In the genomic region with DNA sequence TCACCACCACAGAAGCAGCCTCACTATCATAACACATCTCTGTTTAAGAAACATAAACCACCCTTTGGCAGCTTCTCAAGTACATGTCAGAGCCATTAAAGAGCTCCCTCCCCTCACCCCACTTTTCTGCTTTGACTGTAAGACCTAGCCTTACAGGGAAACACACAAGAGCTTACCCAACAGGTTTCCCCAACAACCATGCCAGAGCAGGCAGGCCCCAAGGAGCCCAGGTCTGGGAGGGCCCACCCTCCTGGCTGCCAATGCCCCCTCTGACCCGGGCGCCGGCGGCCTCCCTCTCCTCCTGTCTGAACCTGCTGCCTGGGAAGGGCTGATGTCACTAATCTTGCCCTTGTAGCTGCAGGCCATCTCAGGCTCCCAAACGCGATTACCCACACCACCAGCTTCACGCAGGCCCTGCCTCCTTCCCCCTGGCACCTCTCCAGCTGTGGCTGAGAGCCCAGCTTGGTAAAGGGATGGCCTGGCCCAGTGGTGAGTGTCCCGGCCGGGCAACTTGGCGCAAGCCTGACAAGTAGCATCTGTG, we compare ENCODE assay signal across 11 cellular contexts.
A peak's percentile ranks its signal among the peaks of the same experiment; 100 is the strongest.
DNase-seq lines count a peak whose midpoint lies in the region; ATAC-seq and TF ChIP-seq lines count a peak whose summit lies in the region.
"Had no signal": no experiment of that assay in that cellular context is flagged by ENCODE, and none has a peak within 500 bp of the region (broad histone marks: within the 10 kb centered on the region; RNA-seq: fewer than 3 reads in every experiment).

No MANE protein-coding gene starts in this region.

- no peak for ATAC-seq in PC-3
- ATAC-seq in HG03108 (IDR thresholded peaks at IDR 0.05; ENCODE audit: unreplicated experiment): no peak
- no peak for ATAC-seq in HG02610 (IDR thresholded peaks at IDR 0.05; ENCODE audit: unreplicated experiment)
- ATAC-seq: activated CD8-positive, alpha-beta T cell treated with anti-CD3 and anti-CD28 coated beads for 36 hours had no signal

- H3K4me3 ChIP-seq in PC-3 (ENCODE audit: low read length): no peak overlapping the region

- POLR2A ChIA-PET in PC-3 (lab: Charles Lee; ENCODE audit: unreplicated experiment): no interaction called here

- H3K36me3 ChIP-seq in PC-3 (ENCODE audit: low read depth, low read length): no peaks in the 10 kb centered on the region

- DNase-seq in DMS 273 treated with DMSO at 0.1 percent for 48 hours (lab: John Stamatoyannopoulos, UW) (peak; percentile 46), T1000 (lab: John Stamatoyannopoulos, UW) (peak; percentile 79), head of caudate nucleus (peak in 36 of 42 donors; percentile 18 to 72 (median 42)), pons (ENCODE audit: low spot score) (peak; percentile 40), PC-3 (no peak)
- DNase-seq in activated naive CD4-positive, alpha-beta T cell treated with anti-CD3 and anti-CD28 coated beads, Interleukin-2, amount 50 U/mL, for 16 hours: no peak
- DNase-seq: activated CD8-positive, alpha-beta T cell treated with anti-CD3 and anti-CD28 coated beads for 36 hours; MM.1S; RPMI8226 had no signal

- TF ChIP-seq CTCF in PC-3 (conservative IDR thresholded peaks at IDR 0.05; ENCODE audit: low read depth, low read length): no peak

- H3K9me2 ChIP-seq in PC-3 (replicated peaks; ENCODE audit: low read length): no peaks in the 10 kb centered on the region

- H4K20me1 ChIP-seq in PC-3 (ENCODE audit: low read length): no peaks in the 10 kb centered on the region

- H3F3A ChIP-seq in PC-3 (ENCODE audit: low read length, unreplicated experiment): no peaks in the 10 kb centered on the region

- no peak overlapping the region for H3K27ac ChIP-seq in PC-3 (ENCODE audit: low read length)

- H3K27me3 ChIP-seq in PC-3 (ENCODE audit: low read length): no peaks in the 10 kb centered on the region

- CTCF ChIA-PET in PC-3 (lab: Charles Lee): no interaction called here

- H3K4me2 ChIP-seq in PC-3 (ENCODE audit: low read length): no peak overlapping the region

- intact Hi-C loops in head of caudate nucleus (cut with DNase I): no loop called here
- intact Hi-C loops in PC-3 (cut with micrococcal nuclease): no loop called here

- H3K9ac ChIP-seq in PC-3 (ENCODE audit: low read length): no peak overlapping the region

- H3K79me2 ChIP-seq in PC-3 (ENCODE audit: low read length): no peaks in the 10 kb centered on the region

- H2AFZ ChIP-seq in PC-3 (ENCODE audit: low read length): no peak overlapping the region

- BruUV-seq in PC-3 (replicated peaks; lab: Mats Ljungman, UMichigan): no TSS peak

- peaks cover 13% of the 10 kb centered on the region; the same call in 1 of the 2 replicates for H3K9me3 ChIP-seq in PC-3 (ENCODE audit: low read length)

- no peaks in the 10 kb centered on the region for H3K4me1 ChIP-seq in PC-3 (ENCODE audit: insufficient read depth, low read length)

Comparison
In these comparisons a context has a peak if more than half of its experiments do, and no peak if none do; other contexts are left out.
1. DNase-seq: peak in DMS 273 treated with DMSO at 0.1 percent for 48 hours (single experiment), T1000 (single experiment), head of caudate nucleus (36 of 42) and pons (single experiment); none in PC-3 (single experiment) and activated naive CD4-positive, alpha-beta T cell treated with anti-CD3 and anti-CD28 coated beads, Interleukin-2, amount 50 U/mL, for 16 hours (single experiment).